In genomic region chr18:49769047-49769708, GRCh38 we compare ENCODE assay signal across 22 cellular contexts. TPM values are rescaled to one million over a fixed set of nuclear protein-coding genes. Genes with fewer than 3 reads are reported as not detected.
DNase-seq lines count a peak whose midpoint lies in the region; ATAC-seq, FAIRE-seq and TF ChIP-seq lines count a peak whose summit lies in the region.
"Had no signal": no experiment of that assay in that cellular context is flagged by ENCODE, and none has a peak within 500 bp of the region (broad histone marks: within the 10 kb centered on the region; RNA-seq: fewer than 3 reads in every experiment).

No MANE protein-coding gene starts in this region.

- no peak for TF ChIP-seq EP300 in tibial nerve (IDR thresholded peaks at IDR 0.05)

- CTCF ChIA-PET in CD8-positive, alpha-beta memory T cell (lab: Charles Lee), result no interaction called here

- no peak for DNase-seq in CD8-positive, alpha-beta memory T cell
- no peak for DNase-seq in right lobe of liver
- DNase-seq in tibial nerve (ENCODE audit: low spot score in 2 of 2), result no peak
- no peak for DNase-seq in kidney
- DNase-seq: 8988T; ACHN; AML-193; BE2C; Calu3; CD4-positive, alpha-beta T cell; COR-L47; DND-41; GM23248; H9 had no signal

- no peak for FAIRE-seq in kidney (lab: Jason Lieb, UNC)
- FAIRE-seq: A549, G401.6, GM12892 had no signal

- no peak overlapping the region for H3K9ac ChIP-seq in kidney (ENCODE audit: low read length in 2 of 2)
- H3K9ac ChIP-seq: BLaER1 treated with 17β-estradiol and CSF1 and Interleukin-3, amounts not matched to agents 10 nM and 100 nM; GM23248 had no signal

- H3K4me1 ChIP-seq in CD8-positive, alpha-beta memory T cell (ENCODE audit: insufficient read depth, low read length), result no peaks in the 10 kb centered on the region
- H3K4me1 ChIP-seq in right lobe of liver (peaks cover 0 to 11% (median 5%) of the 10 kb centered on the region in 4 donors), tibial nerve (no peaks in the 10 kb centered on the region), kidney (ENCODE audit: control insufficient read depth in 1 of 2, insufficient read depth in 1 of 2, low read depth in 1 of 2, low read length in 2 of 2) (peaks cover 2 to 4% of the 10 kb centered on the region in 2 donors)
- H3K4me1 ChIP-seq: A549; BE2C; BLaER1 treated with 17β-estradiol and CSF1 and Interleukin-3, amounts not matched to agents 10 nM and 100 nM had no signal

- intact Hi-C loops in right lobe of liver (cut with DNase I), result loop anchor here in 1 of 2 donors (10.0 kb wide), 1 partner anchor 86 kb away; no protein-coding TSS in a partner anchor
- intact Hi-C loops in kidney (cut with DNase I), result no loop called here

- POLR2A ChIA-PET in CD8-positive, alpha-beta memory T cell (lab: Charles Lee), result no interaction called here

- no peak overlapping the region for H3K4me3 Mint-ChIP-seq in CD8-positive, alpha-beta memory T cell
- no peak overlapping the region for H3K4me3 Mint-ChIP-seq in activated T-helper 17 cell treated with anti-CD3 and anti-CD28 coated beads, Interleukin-2, amount 50 U/mL, for 72 hours
- H3K4me3 Mint-ChIP-seq: CD14-positive monocyte; CD4-positive, alpha-beta T cell; H9 had no signal

- H3K4me3 ChIP-seq in CD8-positive, alpha-beta memory T cell (ENCODE audit: low read length), result no peak overlapping the region
- H3K4me3 ChIP-seq in right lobe of liver (no peak overlapping the region), tibial nerve (no peak overlapping the region), kidney (ENCODE audit: low read length in 2 of 2) (no peak overlapping the region)
- H3K4me3 ChIP-seq: A549; BLaER1 treated with 17β-estradiol and CSF1 and Interleukin-3, amounts not matched to agents 10 nM and 100 nM; GM23248 had no signal

- H3K36me3 Mint-ChIP-seq in CD8-positive, alpha-beta memory T cell, result no peaks in the 10 kb centered on the region
- no peaks in the 10 kb centered on the region for H3K36me3 Mint-ChIP-seq in activated T-helper 17 cell treated with anti-CD3 and anti-CD28 coated beads, Interleukin-2, amount 50 U/mL, for 72 hours (ENCODE audit: low read depth)
- H3K36me3 Mint-ChIP-seq: CD14-positive monocyte had no signal

- no peak for ATAC-seq in activated T-helper 17 cell treated with anti-CD3 and anti-CD28 coated beads, Interleukin-2, amount 50 U/mL, for 72 hours (replicated peaks)
- ATAC-seq in right lobe of liver (peak; percentile 79 to 90 (median 83)), GM19463 (IDR thresholded peaks at IDR 0.05; ENCODE audit: unreplicated experiment) (no peak)
- ATAC-seq: A549, HCT116 had no signal

- peak overlapping the region in 5 of 8 donors; percentile 4 to 61 (median 21) for H3K27ac Mint-ChIP-seq in CD8-positive, alpha-beta memory T cell
- peak overlapping the region; percentile 38 for H3K27ac Mint-ChIP-seq in activated T-helper 17 cell treated with anti-CD3 and anti-CD28 coated beads, Interleukin-2, amount 50 U/mL, for 72 hours
- H3K27ac Mint-ChIP-seq: CD4-positive, alpha-beta T cell had no signal

- H3K9me3 Mint-ChIP-seq in CD8-positive, alpha-beta memory T cell, result no peaks in the 10 kb centered on the region
- no peaks in the 10 kb centered on the region for H3K9me3 Mint-ChIP-seq in activated T-helper 17 cell treated with anti-CD3 and anti-CD28 coated beads, Interleukin-2, amount 50 U/mL, for 72 hours
- H3K9me3 Mint-ChIP-seq: CD4-positive, alpha-beta T cell; H9 had no signal

- no peaks in the 10 kb centered on the region for H3K27me3 ChIP-seq in CD8-positive, alpha-beta memory T cell (ENCODE audit: insufficient read depth, low read length, poor library complexity, severe bottlenecking)
- no peaks in the 10 kb centered on the region for H3K27me3 ChIP-seq in right lobe of liver
- no peaks in the 10 kb centered on the region for H3K27me3 ChIP-seq in tibial nerve
- H3K27me3 ChIP-seq: BE2C; BLaER1 treated with 17β-estradiol and CSF1 and Interleukin-3, amounts not matched to agents 10 nM and 100 nM had no signal

- no peaks in the 10 kb centered on the region for H3K9me3 ChIP-seq in CD8-positive, alpha-beta memory T cell (ENCODE audit: low read length)
- H3K9me3 ChIP-seq in right lobe of liver (no peaks in the 10 kb centered on the region), tibial nerve (no peaks in the 10 kb centered on the region), kidney (ENCODE audit: control insufficient read depth in 1 of 2, low read length in 2 of 2) (no peaks in the 10 kb centered on the region)
- H3K9me3 ChIP-seq: A549; BE2C; BLaER1 treated with 17β-estradiol and CSF1 and Interleukin-3, amounts not matched to agents 10 nM and 100 nM had no signal

- H3K4me1 Mint-ChIP-seq in CD8-positive, alpha-beta memory T cell, result peaks cover 0 to 4% (median 0%) of the 10 kb centered on the region in 3 donors
- H3K4me1 Mint-ChIP-seq in activated T-helper 17 cell treated with anti-CD3 and anti-CD28 coated beads, Interleukin-2, amount 50 U/mL, for 72 hours, result no peaks in the 10 kb centered on the region
- H3K4me1 Mint-ChIP-seq: CD14-positive monocyte had no signal

- no peaks in the 10 kb centered on the region for H3K36me3 ChIP-seq in CD8-positive, alpha-beta memory T cell (ENCODE audit: insufficient read depth, low read length)
- H3K36me3 ChIP-seq in right lobe of liver (no peaks in the 10 kb centered on the region), tibial nerve (no peaks in the 10 kb centered on the region), kidney (ENCODE audit: control insufficient read depth in 1 of 2, insufficient read depth in 2 of 2, low read length in 2 of 2) (no peaks in the 10 kb centered on the region)
- H3K36me3 ChIP-seq: BE2C; BLaER1 treated with 17β-estradiol and CSF1 and Interleukin-3, amounts not matched to agents 10 nM and 100 nM had no signal

- WGBS in right lobe of liver (ENCODE audit: insufficient coverage, low coverage, low lambda C conversion rate, missing lambda C conversion rate), result 22% methylated on average over 1 of the region's 1 CpG
- 78 to 88% methylated on average over 1 of the region's 1 CpG for WGBS in tibial nerve, 2 donors

- peaks cover 0 to 1% of the 10 kb centered on the region in 2 donors for H3K27me3 Mint-ChIP-seq in CD8-positive, alpha-beta memory T cell
- H3K27me3 Mint-ChIP-seq in activated T-helper 17 cell treated with anti-CD3 and anti-CD28 coated beads, Interleukin-2, amount 50 U/mL, for 72 hours, result no peaks in the 10 kb centered on the region
- H3K27me3 Mint-ChIP-seq: CD4-positive, alpha-beta T cell had no signal

- no peak overlapping the region for H3K27ac ChIP-seq in CD8-positive, alpha-beta memory T cell (ENCODE audit: low read depth, low read length)
- H3K27ac ChIP-seq in right lobe of liver, result no peak overlapping the region
- H3K27ac ChIP-seq in tibial nerve, result no peak overlapping the region
- H3K27ac ChIP-seq in kidney (ENCODE audit: low read depth in 2 of 2, low read length in 2 of 2), result no peak overlapping the region
- H3K27ac ChIP-seq: A549; BLaER1 treated with 17β-estradiol and CSF1 and Interleukin-3, amounts not matched to agents 10 nM and 100 nM; GM23248 had no signal

- no peak for TF ChIP-seq POLR2A in right lobe of liver (IDR thresholded peaks at IDR 0.05)
- TF ChIP-seq POLR2A in tibial nerve (IDR thresholded peaks at IDR 0.05), result no peak

- TF ChIP-seq CTCF in right lobe of liver (IDR thresholded peaks at IDR 0.05), result no peak
- TF ChIP-seq CTCF in tibial nerve (IDR thresholded peaks at IDR 0.05), result no peak
- TF ChIP-seq CTCF in kidney (IDR thresholded peaks at IDR 0.05; ENCODE audit: borderline replicate concordance, extremely low read depth, insufficient read depth), result no peak

RNA-seq across cellular contexts. Expression of gene ACAA2, which starts 44.2 kb away (rescaled TPM):
- 10 to 100 TPM; 72.2 to 72.4 TPM for total RNA-seq in CD8-positive, alpha-beta memory T cell
- polyA plus RNA-seq in CD8-positive, alpha-beta memory T cell, result 100 TPM
- total RNA-seq in activated T-helper 17 cell treated with anti-CD3 and anti-CD28 coated beads, Interleukin-2, amount 50 U/mL, for 72 hours, result 10 to 100 TPM; 73.7 to 94.7 TPM
- 100 to 1,000 TPM; 312 to 644 (median 421) TPM for total RNA-seq in right lobe of liver
- 10 to 100 TPM; 47.9 to 63.4 (median 50.0) TPM for total RNA-seq in tibial nerve
- total RNA-seq in kidney, result 115 TPM
- 566 TPM for polyA plus RNA-seq in kidney (ENCODE audit: insufficient read depth, low read depth, low replicate concordance)

Comparison
In these comparisons a context has a peak if more than half of its experiments do, and no peak if none do; other contexts are left out.
1. ATAC-seq: peak in right lobe of liver (4 of 4); none in activated T-helper 17 cell treated with anti-CD3 and anti-CD28 coated beads, Interleukin-2, amount 50 U/mL, for 72 hours (single experiment) and GM19463 (single experiment).